8 cellular contexts compared by ENCODE assay signal in the genomic region with DNA sequence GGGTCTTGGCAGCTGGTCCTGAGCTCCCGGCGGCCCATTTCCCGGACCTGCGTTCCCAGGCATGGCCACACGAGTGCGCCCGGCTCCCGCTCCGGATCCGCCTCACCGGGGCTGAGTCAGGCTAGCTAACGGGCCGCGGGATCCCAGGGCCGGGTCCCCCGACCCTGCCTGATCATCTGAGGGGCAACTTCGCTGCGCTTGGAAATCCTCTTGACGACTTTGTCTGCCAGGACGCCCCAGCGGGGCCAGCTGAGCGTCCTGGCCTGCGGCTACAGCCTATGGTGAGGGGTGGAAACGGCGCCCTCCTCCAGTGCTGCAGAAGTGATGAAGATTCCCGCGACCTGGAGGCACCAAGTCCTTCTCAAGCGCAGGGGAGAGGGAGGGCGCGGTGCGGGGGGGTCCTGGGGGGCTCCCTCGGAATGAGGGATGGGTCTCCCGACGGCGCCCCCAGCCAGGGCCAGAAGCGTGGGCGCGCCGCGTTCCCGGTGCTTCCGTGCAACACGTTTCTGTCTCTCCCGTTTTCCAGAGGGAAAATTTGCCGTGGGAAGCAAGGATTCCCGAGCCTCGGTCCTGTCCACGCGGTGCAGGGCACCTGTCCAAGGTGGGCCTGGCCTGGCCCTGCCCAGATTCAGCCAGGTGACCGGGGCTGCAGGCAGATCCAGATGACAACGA.
DNase-seq lines count a peak whose midpoint lies in the region; ATAC-seq and TF ChIP-seq lines count a peak whose summit lies in the region.

No MANE protein-coding gene starts in this region.

- peak; percentile 85 for DNase-seq in GM13976 (ENCODE audit: low spot score)
- DNase-seq in NCI-H1048 (lab: John Stamatoyannopoulos, UW): peak; percentile 6
- peak; percentile 25 to 38 for DNase-seq in activated CD8-positive, alpha-beta memory T cell treated with anti-CD3 and anti-CD28 coated beads for 4 hours (ENCODE audit: low read depth in 2 of 2)
- peak; percentile 95 for DNase-seq in endodermal cell
- DNase-seq in middle frontal gyrus (ENCODE audit: extremely low spot score, low spot score): peak; percentile 39
- DNase-seq in stimulated activated CD8-positive, alpha-beta memory T cell treated with anti-CD3 and anti-CD28 coated beads, Interleukin-4, amount 100 ng/mL, for 1 hour (ENCODE audit: low read depth in 2 of 2, low spot score in 1 of 2): peak; percentile 10 to 33
- DNase-seq in NCI-H526 treated with DMSO at 0.1 percent for 48 hours (lab: John Stamatoyannopoulos, UW): no peak

- H3K4me1 Mint-ChIP-seq in endodermal cell: peaks cover 34% of the 10 kb centered on the region

- H3K27me3 ChIP-seq in endodermal cell (ENCODE audit: control insufficient read depth, insufficient read depth, low read length, poor library complexity, severe bottlenecking): no peaks in the 10 kb centered on the region

- H3K27ac Mint-ChIP-seq in endodermal cell: no peak overlapping the region

- TF ChIP-seq CTCF in GM13976 (IDR thresholded peaks at IDR 0.05; ENCODE audit: borderline replicate concordance, control extremely low read depth, extremely low read depth, insufficient read depth, missing control alignments) (peak; percentile 79), endodermal cell (conservative IDR thresholded peaks at IDR 0.05) (peak; percentile 91)

- no peak overlapping the region for H3K4me3 ChIP-seq in endodermal cell (ENCODE audit: low read length)

- peaks cover 25% of the 10 kb centered on the region for H3K9me3 ChIP-seq in endodermal cell (ENCODE audit: control insufficient read depth, low read length)

- H3K36me3 ChIP-seq in endodermal cell (ENCODE audit: control insufficient read depth, insufficient read depth, low read length): no peaks in the 10 kb centered on the region

- no peak overlapping the region for H3K27ac ChIP-seq in endodermal cell (ENCODE audit: low read depth, low read length)

- H3K36me3 Mint-ChIP-seq in endodermal cell (ENCODE audit: low read depth): no peaks in the 10 kb centered on the region

- H3K4me1 ChIP-seq in endodermal cell (ENCODE audit: control insufficient read depth, insufficient read depth, low read length): peaks cover 3% of the 10 kb centered on the region

- peak overlapping the region; percentile 57 for H3K4me3 Mint-ChIP-seq in endodermal cell

- peaks cover 8% of the 10 kb centered on the region for H3K9me3 Mint-ChIP-seq in endodermal cell

- peak; percentile 82 for ATAC-seq in HG02571 (IDR thresholded peaks at IDR 0.05; ENCODE audit: unreplicated experiment)

- in situ Hi-C loops in GM13976 (cut with MboI; ENCODE audit: low sequenced_read_pairs, unreplicated experiment): loop anchor here (5.0 kb wide), 1 partner anchor 273 kb away; no protein-coding TSS in a partner anchor

- H3K9ac ChIP-seq in endodermal cell (ENCODE audit: extremely low read depth, low read length, poor library complexity, severe bottlenecking): no peak overlapping the region

- peaks cover 5% of the 10 kb centered on the region for H3K27me3 Mint-ChIP-seq in endodermal cell (ENCODE audit: insufficient read depth)

- WGBS in endodermal cell (ENCODE audit: insufficient coverage in 1 of 2, insufficient read length in 1 of 2), 2 experiments: 70 to 79% methylated on average over 9 to 51 of the region's 51 CpGs
